ENCODE assay signal across 2 cellular contexts in the genomic region with DNA sequence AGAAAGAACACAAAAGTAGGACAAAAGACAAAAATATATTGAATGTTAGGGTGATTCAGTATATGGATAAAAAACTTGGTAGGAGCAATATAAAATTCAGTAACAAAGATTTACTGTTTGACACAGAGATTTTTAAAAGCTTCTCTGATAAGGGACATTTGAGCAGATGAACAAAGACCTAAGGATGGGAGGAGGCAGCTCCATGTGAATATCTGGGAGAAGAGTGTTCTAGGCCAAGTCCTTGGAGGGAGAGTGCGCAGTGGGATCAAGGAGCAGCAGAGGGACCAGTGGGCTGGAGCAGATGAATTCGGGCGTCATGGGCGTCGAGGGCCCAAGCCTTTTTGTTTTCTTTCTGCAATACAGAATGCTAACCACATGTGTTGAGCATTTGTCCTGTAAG.
TF ChIP-seq lines count a peak whose summit lies in the region.

No MANE protein-coding gene starts in this region.

TF ChIP-seq in SK-N-SH treated with all-trans-retinoic acid at 6 μM for 48 hours, 23 proteins besides CTCF, POLR2A, EP300 and RAD21:
- TF ChIP-seq TSHZ2 (CRISPR knock-in tag; IDR thresholded peaks at IDR 0.05) (no peak), ZNF70 (CRISPR knock-in tag; IDR thresholded peaks at IDR 0.05) (peak; percentile 90)

TF ChIP-seq in SK-N-SH, 30 proteins besides CTCF, POLR2A, EP300 and RAD21 (continued from another document):
- no peak for TF ChIP-seq REST (IDR thresholded peaks at IDR 0.05; ENCODE audit: low read depth, low read length)
- no peak for TF ChIP-seq TEAD4 (IDR thresholded peaks at IDR 0.05; ENCODE audit: borderline replicate concordance, insufficient read depth)
- TF ChIP-seq RXRA (IDR thresholded peaks at IDR 0.05; ENCODE audit: borderline replicate concordance, low read depth), result no peak
- TF ChIP-seq TCF12 (IDR thresholded peaks at IDR 0.05), result no peak
